ENCODE assay signal across 18 cellular contexts in the genomic region with DNA sequence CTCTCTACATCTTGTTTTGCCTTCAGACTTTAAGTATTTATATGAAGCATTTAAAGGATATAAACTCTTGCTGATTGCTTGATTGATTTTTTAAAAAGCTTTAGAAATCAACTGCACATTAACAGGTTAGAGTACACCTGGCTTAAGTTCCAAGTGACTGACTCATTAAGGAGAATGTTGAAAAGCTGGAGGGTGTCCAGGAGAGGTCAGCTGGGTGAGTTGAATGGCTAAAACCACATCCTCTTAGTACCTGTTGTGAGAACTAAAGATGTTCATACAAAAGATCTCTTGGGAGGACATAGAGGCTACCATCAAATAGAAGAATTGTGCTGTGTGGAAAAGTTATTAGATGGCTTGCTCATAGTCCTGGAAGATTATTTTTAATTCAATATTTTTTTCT.
A peak's percentile ranks its signal among the peaks of the same experiment; 100 is the strongest.
DNase-seq lines count a peak whose midpoint lies in the region; ATAC-seq and TF ChIP-seq lines count a peak whose summit lies in the region.
"Had no signal": no experiment of that assay in that cellular context is flagged by ENCODE, and none has a peak within 500 bp of the region (broad histone marks: within the 10 kb centered on the region; RNA-seq: fewer than 3 reads in every experiment).

No MANE protein-coding gene starts in this region.

- POLR2A ChIA-PET in PC-3 (lab: Charles Lee; ENCODE audit: unreplicated experiment) = no interaction called here

- H3K4me1 ChIP-seq in PC-3 (ENCODE audit: insufficient read depth, low read length) = peaks cover 16% of the 10 kb centered on the region
- H3K4me1 ChIP-seq: Caco-2 had no signal

- no peak overlapping the region for H3K9ac ChIP-seq in PC-3 (ENCODE audit: low read length)

- no peaks in the 10 kb centered on the region for H3K36me3 ChIP-seq in PC-3 (ENCODE audit: low read depth, low read length)

- H3K4me3 ChIP-seq in PC-3 (ENCODE audit: low read length) = peak overlapping the region; percentile 6; the same call in 1 of the 2 replicates
- H3K4me3 ChIP-seq: skin epidermis had no signal

- no TSS peak for BruUV-seq in PC-3 (replicated peaks; lab: Mats Ljungman, UMichigan)

- CTCF ChIA-PET in PC-3 (lab: Charles Lee) = no interaction called here

- no peaks in the 10 kb centered on the region for H3K9me2 ChIP-seq in PC-3 (replicated peaks; ENCODE audit: low read length)

- no peaks in the 10 kb centered on the region for H3K79me2 ChIP-seq in PC-3 (ENCODE audit: low read length)

- no peaks in the 10 kb centered on the region for H4K20me1 ChIP-seq in PC-3 (ENCODE audit: low read length)

- DNase-seq in HPDE6-E6E7 (ENCODE audit: extremely low spot score) = peak; percentile 10
- DNase-seq in PC-3 = peak; percentile 96
- peak; percentile 49 for DNase-seq in epithelial cell of prostate (ENCODE audit: low read depth, low spot score)
- peak; percentile 85 for DNase-seq in renal cortical epithelial cell (ENCODE audit: low read depth)
- no peak for DNase-seq in activated CD4-positive, alpha-beta T cell treated with anti-CD3 and anti-CD28 coated beads for 4 hours
- DNase-seq: activated CD4-positive, CD25-positive, alpha-beta regulatory T cell; activated T-cell treated with anti-CD3 and anti-CD28 coated beads, Interleukin-2, amount 50 U/mL, for 72 hours; Caco-2; caudate nucleus; effector memory CD4-positive, alpha-beta T cell; natural killer cell; NCI-H1417 treated with DMSO at 0.1 percent for 48 hours; SHP77 treated with DMSO at 0.1 percent for 48 hours; stimulated activated CD4-positive, alpha-beta T cell treated with anti-CD3 and anti-CD28 coated beads, Interleukin-4, amount 100 ng/mL, for 1 hour had no signal

- H3K9me3 ChIP-seq in PC-3 (ENCODE audit: low read length) = no peaks in the 10 kb centered on the region
- H3K9me3 ChIP-seq: Caco-2 had no signal

- intact Hi-C loops in PC-3 (cut with micrococcal nuclease) = no loop called here

- TF ChIP-seq CTCF in PC-3 (conservative IDR thresholded peaks at IDR 0.05; ENCODE audit: low read depth, low read length) = no peak

- ATAC-seq in PC-3 (peak; percentile 91), GM18519 (IDR thresholded peaks at IDR 0.05; ENCODE audit: low FRiP score, unreplicated experiment) (no peak), GM18498 (IDR thresholded peaks at IDR 0.05; ENCODE audit: unreplicated experiment) (no peak)
- ATAC-seq: activated naive CD4-positive, alpha-beta T cell treated with anti-CD3 and anti-CD28 coated beads, Interleukin-2, amount 50 U/mL, for 72 hours; activated T-cell treated with anti-CD3 and anti-CD28 coated beads, Interleukin-2, amount 50 U/mL, for 72 hours; natural killer cell had no signal

- no peak overlapping the region for H2AFZ ChIP-seq in PC-3 (ENCODE audit: low read length)

- H3K4me2 ChIP-seq in PC-3 (ENCODE audit: low read length) = peak overlapping the region; percentile 44

- no peaks in the 10 kb centered on the region for H3F3A ChIP-seq in PC-3 (ENCODE audit: low read length, unreplicated experiment)

- H3K27ac ChIP-seq in PC-3 (ENCODE audit: low read length) = no peak overlapping the region
- no peak overlapping the region for H3K27ac ChIP-seq in epithelial cell of prostate
- H3K27ac ChIP-seq: skin epidermis had no signal

- no peaks in the 10 kb centered on the region for H3K27me3 ChIP-seq in PC-3 (ENCODE audit: low read length)

Comparison
In these comparisons a context has a peak if more than half of its experiments do, and no peak if none do; other contexts are left out.
1. DNase-seq: peak in HPDE6-E6E7 (single experiment), PC-3 (single experiment), epithelial cell of prostate (single experiment) and renal cortical epithelial cell (single experiment); none in activated CD4-positive, alpha-beta T cell treated with anti-CD3 and anti-CD28 coated beads for 4 hours (0 of 2).